Comparison of ENCODE assay signal across 1 cellular context in genomic region chr12:57546438-57547365, GRCh38.
TF ChIP-seq lines count a peak whose summit lies in the region.

TSS of gene DCTN2 (minus strand) at chr12:57547192. CDS start at chr12:57547063, 129 bp downstream.

TF ChIP-seq in WTC11, 78 proteins besides CTCF, POLR2A, EP300 and RAD21 (continued from another document):
- no peak for TF ChIP-seq ZNF425 (CRISPR knock-in tag; conservative IDR thresholded peaks at IDR 0.05)
- TF ChIP-seq MXD4 (CRISPR knock-in tag; IDR thresholded peaks at IDR 0.05; ENCODE audit: borderline replicate concordance): no peak
